Comparison of ENCODE assay signal across 1 cellular context in the genomic region with DNA sequence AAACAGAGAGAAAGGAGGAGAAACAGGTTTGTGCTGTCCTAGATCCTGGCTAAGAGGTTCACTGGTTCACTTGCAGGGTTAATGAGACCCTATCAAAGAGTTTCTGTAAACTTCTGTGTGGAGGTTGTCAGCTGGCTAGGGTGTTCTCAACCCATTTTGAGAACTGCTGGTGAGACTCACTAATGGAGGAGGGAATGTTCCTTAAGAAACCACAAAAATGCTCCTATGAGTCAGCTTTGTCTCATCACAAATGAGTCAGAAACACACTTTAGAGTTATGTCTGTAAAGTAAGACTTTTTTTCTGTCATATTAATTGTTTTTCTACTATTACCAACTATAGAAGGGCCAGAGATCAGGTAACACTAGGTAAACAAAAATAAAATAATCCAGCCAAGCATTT.
TF ChIP-seq lines count a peak whose summit lies in the region.

No MANE protein-coding gene starts in this region.

TF ChIP-seq in WTC11, 78 proteins besides CTCF, POLR2A, EP300 and RAD21 (continued from another document):
- TF ChIP-seq, protein P1, sequence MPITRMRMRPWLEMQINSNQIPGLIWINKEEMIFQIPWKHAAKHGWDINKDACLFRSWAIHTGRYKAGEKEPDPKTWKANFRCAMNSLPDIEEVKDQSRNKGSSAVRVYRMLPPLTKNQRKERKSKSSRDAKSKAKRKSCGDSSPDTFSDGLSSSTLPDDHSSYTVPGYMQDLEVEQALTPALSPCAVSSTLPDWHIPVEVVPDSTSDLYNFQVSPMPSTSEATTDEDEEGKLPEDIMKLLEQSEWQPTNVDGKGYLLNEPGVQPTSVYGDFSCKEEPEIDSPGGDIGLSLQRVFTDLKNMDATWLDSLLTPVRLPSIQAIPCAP (CRISPR knock-in tag; IDR thresholded peaks at IDR 0.05) = no peak
- TF ChIP-seq ZNF219 (CRISPR knock-in tag; IDR thresholded peaks at IDR 0.05; ENCODE audit: borderline replicate concordance) = no peak
- no peak for TF ChIP-seq GTF2I (CRISPR knock-in tag; conservative IDR thresholded peaks at IDR 0.05)
- TF ChIP-seq, protein P2, sequence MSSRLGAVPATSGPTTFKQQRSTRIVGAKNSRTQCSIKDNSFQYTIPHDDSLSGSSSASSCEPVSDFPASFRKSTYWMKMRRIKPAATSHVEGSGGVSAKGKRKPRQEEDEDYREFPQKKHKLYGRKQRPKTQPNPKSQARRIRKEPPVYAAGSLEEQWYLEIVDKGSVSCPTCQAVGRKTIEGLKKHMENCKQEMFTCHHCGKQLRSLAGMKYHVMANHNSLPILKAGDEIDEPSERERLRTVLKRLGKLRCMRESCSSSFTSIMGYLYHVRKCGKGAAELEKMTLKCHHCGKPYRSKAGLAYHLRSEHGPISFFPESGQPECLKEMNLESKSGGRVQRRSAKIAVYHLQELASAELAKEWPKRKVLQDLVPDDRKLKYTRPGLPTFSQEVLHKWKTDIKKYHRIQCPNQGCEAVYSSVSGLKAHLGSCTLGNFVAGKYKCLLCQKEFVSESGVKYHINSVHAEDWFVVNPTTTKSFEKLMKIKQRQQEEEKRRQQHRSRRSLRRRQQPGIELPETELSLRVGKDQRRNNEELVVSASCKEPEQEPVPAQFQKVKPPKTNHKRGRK (CRISPR knock-in tag; IDR thresholded peaks at IDR 0.05; ENCODE audit: borderline replicate concordance) = no peak
- TF ChIP-seq RORB (CRISPR knock-in tag; IDR thresholded peaks at IDR 0.05) = no peak
- no peak for TF ChIP-seq ZNF121 (CRISPR knock-in tag; IDR thresholded peaks at IDR 0.05)
- TF ChIP-seq, protein P3, sequence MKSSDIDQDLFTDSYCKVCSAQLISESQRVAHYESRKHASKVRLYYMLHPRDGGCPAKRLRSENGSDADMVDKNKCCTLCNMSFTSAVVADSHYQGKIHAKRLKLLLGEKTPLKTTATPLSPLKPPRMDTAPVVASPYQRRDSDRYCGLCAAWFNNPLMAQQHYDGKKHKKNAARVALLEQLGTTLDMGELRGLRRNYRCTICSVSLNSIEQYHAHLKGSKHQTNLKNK (CRISPR knock-in tag; IDR thresholded peaks at IDR 0.05) = no peak
- no peak for TF ChIP-seq ZBTB21 (CRISPR knock-in tag; IDR thresholded peaks at IDR 0.05; ENCODE audit: borderline replicate concordance)
- TF ChIP-seq, protein P4, sequence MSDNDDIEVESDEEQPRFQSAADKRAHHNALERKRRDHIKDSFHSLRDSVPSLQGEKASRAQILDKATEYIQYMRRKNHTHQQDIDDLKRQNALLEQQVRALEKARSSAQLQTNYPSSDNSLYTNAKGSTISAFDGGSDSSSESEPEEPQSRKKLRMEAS (CRISPR knock-in tag; IDR thresholded peaks at IDR 0.05) = no peak
- no peak for TF ChIP-seq PRRX2 (CRISPR knock-in tag; IDR thresholded peaks at IDR 0.05)
- TF ChIP-seq NFATC4 (CRISPR knock-in tag; IDR thresholded peaks at IDR 0.05) = no peak
